Comparison of ENCODE assay signal across 23 cellular contexts in genomic region chr3:8668216-8668615, GRCh38. TPM values are rescaled to one million over a fixed set of nuclear protein-coding genes. Genes with fewer than 3 reads are reported as not detected.
"Had no signal": no experiment of that assay in that cellular context is flagged by ENCODE, and none has a peak within 500 bp of the region (broad histone marks: within the 10 kb centered on the region; RNA-seq: fewer than 3 reads in every experiment).

No MANE protein-coding gene starts in this region.

- ATAC-seq: activated CD4-positive, alpha-beta T cell treated with anti-CD3 and anti-CD28 coated beads for 36 hours; gastroesophageal sphincter; left colon; sciatic nerve; stimulated activated memory B cell treated with anti-CD40 and anti-IgM and Interleukin-4, amounts not matched to agents 10 μg/mL and 1 μg/mL and 100 μg/mL, for 72 hours; WTC11 had no signal

- H3K4me3 ChIP-seq: cardiac muscle cell, gastroesophageal sphincter, smooth muscle cell, stomach, suprapubic skin, transverse colon had no signal

- DNase-seq: activated CD4-positive, alpha-beta T cell treated with anti-CD3 and anti-CD28 coated beads for 36 hours; activated CD4-positive, alpha-beta T cell treated with anti-CD3 and anti-CD28 coated beads, Interleukin-2, amount 50 U/mL, for 4 hours; activated naive CD4-positive, alpha-beta T cell treated with anti-CD3 and anti-CD28 coated beads for 36 hours; activated naive CD8-positive, alpha-beta T cell treated with anti-CD3 and anti-CD28 coated beads, Interleukin-2, amount 10 ng/mL, durations not matched to agents 7 days and 5 days; activated T-cell treated with anti-CD3 and anti-CD28 coated beads, Interleukin-2, amount 50 U/mL, for 48 hours; head of caudate nucleus; hypothalamus; left colon; nephron progenitor cell; stimulated activated CD4-positive, alpha-beta T cell treated with anti-CD3 and anti-CD28 coated beads, Interleukin-15, amount 100 ng/mL, for 24 hours; stomach; T1000; transverse colon had no signal

RNA-seq across cellular contexts. Expression of gene SSUH2, which starts 23.6 kb away (rescaled TPM):
- total RNA-seq: activated CD8-positive, alpha-beta memory T cell treated with anti-CD3 and anti-CD28 coated beads for 36 hours; activated naive CD8-positive, alpha-beta T cell treated with anti-CD3 and anti-CD28 coated beads, Interleukin-2, amount 10 ng/mL, durations not matched to agents 7 days and 5 days; mononuclear cell; pulmonary artery endothelial cell had no signal
- polyA plus RNA-seq: cardiac muscle cell, smooth muscle cell had no signal
